ENCODE assay signal across 1 cellular context in genomic region chr11:64315667-64316526, GRCh38.
TF ChIP-seq lines count a peak whose summit lies in the region.

No MANE protein-coding gene starts in this region.

TF ChIP-seq in HepG2, 621 proteins besides CTCF, POLR2A, EP300 and RAD21:
- TF ChIP-seq AGO2 (optimal IDR thresholded peaks at IDR 0.05; ENCODE audit: low read depth, low read length) (peak; percentile 95), HNRNPL (IDR thresholded peaks at IDR 0.05; ENCODE audit: low read depth, low read length) (peak; percentile 72; the same call in 1 of the 2 replicates), RBFOX2 (IDR thresholded peaks at IDR 0.05; ENCODE audit: low read depth, low read length) (peak; percentile 69)
